In the genomic region with DNA sequence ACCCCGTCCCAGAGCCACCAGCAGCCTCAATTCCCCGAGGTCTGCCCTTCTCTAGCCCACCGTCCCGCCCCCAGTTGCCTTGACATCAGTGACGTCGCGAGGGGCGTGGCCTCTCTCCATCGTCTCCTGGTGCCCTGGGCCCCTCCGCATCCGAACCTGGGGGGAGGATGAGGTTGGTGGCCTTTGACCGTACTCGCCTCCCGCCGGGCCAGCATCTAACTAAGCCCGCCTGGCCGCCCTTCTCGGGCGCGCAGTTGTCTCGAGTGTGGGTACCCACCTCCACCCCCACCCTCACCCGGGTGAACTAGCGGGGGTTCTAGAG, we compare ENCODE assay signal across 8 cellular contexts. TPM values are rescaled to one million over a fixed set of nuclear protein-coding genes. Genes with fewer than 3 reads are reported as not detected.
A peak's percentile ranks its signal among the peaks of the same experiment; 100 is the strongest.
DNase-seq lines count a peak whose midpoint lies in the region; ATAC-seq and TF ChIP-seq lines count a peak whose summit lies in the region.

No MANE protein-coding gene starts in this region.

- no peaks in the 10 kb centered on the region for H3K9me2 ChIP-seq in DOHH2 (replicated peaks; ENCODE audit: control insufficient read depth, low read length)

- intact Hi-C loops in activated naive CD4-positive, alpha-beta T cell treated with anti-CD3 and anti-CD28 coated beads for 36 hours (cut with micrococcal nuclease), result no loop called here

- H3K4me1 ChIP-seq in DOHH2 (ENCODE audit: control insufficient read depth, low read length), result peaks cover 66% of the 10 kb centered on the region
- peaks cover 32 to 93% (median 60%) of the 10 kb centered on the region in 3 donors for H3K4me1 ChIP-seq in gastroesophageal sphincter

- peak overlapping the region; percentile 75 for H3K4me3 ChIP-seq in DOHH2 (ENCODE audit: low read length)
- peak overlapping the region; percentile 34 to 78 for H3K4me3 ChIP-seq in gastroesophageal sphincter

- peak; percentile 18 for TF ChIP-seq EP300 in gastroesophageal sphincter (IDR thresholded peaks at IDR 0.05)

- TF ChIP-seq POLR2A in gastroesophageal sphincter (IDR thresholded peaks at IDR 0.05), result peak; percentile 82 to 87

- CTCF ChIA-PET in activated naive CD4-positive, alpha-beta T cell treated with anti-CD3 and anti-CD28 coated beads for 36 hours (lab: Charles Lee), result interaction anchor here (1.0 to 3.2 kb wide), 5 partner anchors 62 to 180 kb away, joined by 3 to 17 read pairs (median 5); no protein-coding TSS in a partner anchor

- H3K4me3 Mint-ChIP-seq in activated naive CD4-positive, alpha-beta T cell treated with anti-CD3 and anti-CD28 coated beads for 36 hours, result peak overlapping the region; percentile 78

- H3K27ac ChIP-seq in DOHH2 (ENCODE audit: low read depth, low read length) (peak overlapping the region; percentile 87), gastroesophageal sphincter (peak overlapping the region; percentile 89 to 100 (median 96))

- no peaks in the 10 kb centered on the region for H3K36me3 ChIP-seq in DOHH2 (ENCODE audit: control insufficient read depth, low read length)
- H3K36me3 ChIP-seq in gastroesophageal sphincter, result no peaks in the 10 kb centered on the region

- peak; percentile 28 for DNase-seq in LoVo (ENCODE audit: low spot score)
- peak; percentile 86 for DNase-seq in SK-MEL-5 (ENCODE audit: low read depth, low spot score)
- DNase-seq in activated naive CD4-positive, alpha-beta T cell treated with anti-CD3 and anti-CD28 coated beads for 36 hours, result peak; percentile 96
- DNase-seq in nucleus accumbens (lab: John Stamatoyannopoulos, UW), result peak; percentile 61 to 98 (median 89)
- DNase-seq in superior temporal gyrus (ENCODE audit: extremely low spot score), result peak; percentile 96

- H3K27ac Mint-ChIP-seq in activated naive CD4-positive, alpha-beta T cell treated with anti-CD3 and anti-CD28 coated beads for 36 hours, result peak overlapping the region; percentile 87

- no peaks in the 10 kb centered on the region for H3K9me3 ChIP-seq in DOHH2 (ENCODE audit: control insufficient read depth, insufficient read depth, low read length)
- no peaks in the 10 kb centered on the region for H3K9me3 ChIP-seq in gastroesophageal sphincter

- no peaks in the 10 kb centered on the region for H3K27me3 Mint-ChIP-seq in activated naive CD4-positive, alpha-beta T cell treated with anti-CD3 and anti-CD28 coated beads for 36 hours (ENCODE audit: low read depth)

- ATAC-seq in GM21786 (IDR thresholded peaks at IDR 0.05; ENCODE audit: unreplicated experiment) (peak; percentile 43), gastroesophageal sphincter (peak; percentile 58)

- no peaks in the 10 kb centered on the region for H3K36me3 Mint-ChIP-seq in activated naive CD4-positive, alpha-beta T cell treated with anti-CD3 and anti-CD28 coated beads for 36 hours (ENCODE audit: low read depth)

- H3K27me3 ChIP-seq in DOHH2 (ENCODE audit: control insufficient read depth, low read length), result no peaks in the 10 kb centered on the region
- no peaks in the 10 kb centered on the region for H3K27me3 ChIP-seq in gastroesophageal sphincter

- in situ Hi-C loops in SK-MEL-5 (cut with HindIII; ENCODE audit: low pct_unique_long_range_greater_than_20kb, low sequenced_read_pairs), result no loop called here

- H3F3A ChIP-seq in DOHH2 (ENCODE audit: control insufficient read depth, insufficient read depth), result peaks cover 28% of the 10 kb centered on the region

- no peaks in the 10 kb centered on the region for H4K20me1 ChIP-seq in DOHH2 (ENCODE audit: control insufficient read depth, insufficient read depth, low read depth, low read length)

- no peaks in the 10 kb centered on the region for H3K79me2 ChIP-seq in DOHH2 (ENCODE audit: control insufficient read depth, low read length)

- WGBS in gastroesophageal sphincter (ENCODE audit: low coverage in 1 of 2), 2 donors, result 0% methylated on average over 4 of the region's 23 CpGs; no CpG with 5 or more reads in 1 of the 2 donors

- H3K9me3 Mint-ChIP-seq in activated naive CD4-positive, alpha-beta T cell treated with anti-CD3 and anti-CD28 coated beads for 36 hours, result no peaks in the 10 kb centered on the region

- peaks cover 82% of the 10 kb centered on the region for H3K4me1 Mint-ChIP-seq in activated naive CD4-positive, alpha-beta T cell treated with anti-CD3 and anti-CD28 coated beads for 36 hours (ENCODE audit: low read depth)

- H3K4me2 ChIP-seq in DOHH2 (ENCODE audit: low read length), result peak overlapping the region; percentile 73

- TF ChIP-seq CTCF in DOHH2 (IDR thresholded peaks at IDR 0.05; ENCODE audit: low read depth, low read length, poor library complexity, severe bottlenecking) (no peak), gastroesophageal sphincter (IDR thresholded peaks at IDR 0.05) (peak in 1 of 4 experiments; percentile 20)

RNA-seq across cellular contexts. Expression of gene ARMC12, which starts 5.5 kb away (rescaled TPM):
- total RNA-seq in SK-MEL-5 (2014; rRNA removed; shearing (Covaris generic)), result 0.35 TPM in 1 of 2 replicates, not detected in the other
- 0.32 TPM in 1 of 2 replicates, not detected in the other for polyA plus RNA-seq in SK-MEL-5 (2015; cell fraction: cytosol; rRNA removed)
- 1.1 TPM in 1 of 2 replicates, not detected in the other for polyA plus RNA-seq in SK-MEL-5 (2015; cell fraction: nucleus; rRNA removed)
- total RNA-seq in activated naive CD4-positive, alpha-beta T cell treated with anti-CD3 and anti-CD28 coated beads for 36 hours, result 1 to 10 TPM; 3.1 to 3.9 TPM
- 1 to 10 TPM in 1 of 4 donors, under 1 TPM in 1, not detected in 2; 0.54 to 1.5 TPM for total RNA-seq in gastroesophageal sphincter

RNA-seq across cellular contexts. Expression of gene FKBP5, which starts 42.7 kb away (rescaled TPM):
- 4.3 and 4.6 TPM in 2 replicates for total RNA-seq in SK-MEL-5 (2014; rRNA removed; shearing (Covaris generic))
- polyA plus RNA-seq in SK-MEL-5 (2015; cell fraction: cytosol; rRNA removed), result 10.1 and 11.8 TPM in 2 replicates
- 3.6 and 4.6 TPM in 2 replicates for polyA plus RNA-seq in SK-MEL-5 (2015; cell fraction: nucleus; rRNA removed)
- 100 to 1,000 TPM; 202 to 208 TPM for total RNA-seq in activated naive CD4-positive, alpha-beta T cell treated with anti-CD3 and anti-CD28 coated beads for 36 hours
- total RNA-seq in gastroesophageal sphincter, result 100 to 1,000 TPM; 453 to 676 (median 478) TPM

RNA-seq across cellular contexts. Expression of gene CLPSL2, which starts 45.0 kb away (rescaled TPM):
- not detected in 2 replicates for total RNA-seq in SK-MEL-5 (2014; rRNA removed; shearing (Covaris generic))
- not detected in 2 replicates for polyA plus RNA-seq in SK-MEL-5 (2015; cell fraction: cytosol; rRNA removed)
- not detected in 2 replicates for polyA plus RNA-seq in SK-MEL-5 (2015; cell fraction: nucleus; rRNA removed)
- total RNA-seq in activated naive CD4-positive, alpha-beta T cell treated with anti-CD3 and anti-CD28 coated beads for 36 hours, result not detected
- not detected for total RNA-seq in gastroesophageal sphincter

RNA-seq across cellular contexts. Expression of gene CLPSL1, which starts 49.4 kb away (rescaled TPM):
- not detected in 2 replicates for total RNA-seq in SK-MEL-5 (2014; rRNA removed; shearing (Covaris generic))
- not detected in 2 replicates for polyA plus RNA-seq in SK-MEL-5 (2015; cell fraction: cytosol; rRNA removed)
- not detected in 2 replicates for polyA plus RNA-seq in SK-MEL-5 (2015; cell fraction: nucleus; rRNA removed)
- total RNA-seq in activated naive CD4-positive, alpha-beta T cell treated with anti-CD3 and anti-CD28 coated beads for 36 hours, result not detected
- not detected for total RNA-seq in gastroesophageal sphincter

Comparison
In these comparisons a context has a peak if more than half of its experiments do, and no peak if none do; other contexts are left out.
1. Peak in every context shown above with its lines: DNase-seq, ATAC-seq, H3K4me3 ChIP-seq and H3K27ac ChIP-seq.
2. DNase-seq: peak in every context shown above with its lines; median percentile 96 in activated naive CD4-positive, alpha-beta T cell treated with anti-CD3 and anti-CD28 coated beads for 36 hours; 96 in superior temporal gyrus; 89 in nucleus accumbens; 86 in SK-MEL-5; 28 in LoVo.
3. RNA of gene FKBP5, which starts 42.7 kb away (total RNA-seq): 453 to 676 TPM in gastroesophageal sphincter and 202 to 208 TPM in activated naive CD4-positive, alpha-beta T cell treated with anti-CD3 and anti-CD28 coated beads for 36 hours; 4.3 to 4.6 TPM in SK-MEL-5; every median in the first group is over 10 times any median in the second.